In the genomic region with DNA sequence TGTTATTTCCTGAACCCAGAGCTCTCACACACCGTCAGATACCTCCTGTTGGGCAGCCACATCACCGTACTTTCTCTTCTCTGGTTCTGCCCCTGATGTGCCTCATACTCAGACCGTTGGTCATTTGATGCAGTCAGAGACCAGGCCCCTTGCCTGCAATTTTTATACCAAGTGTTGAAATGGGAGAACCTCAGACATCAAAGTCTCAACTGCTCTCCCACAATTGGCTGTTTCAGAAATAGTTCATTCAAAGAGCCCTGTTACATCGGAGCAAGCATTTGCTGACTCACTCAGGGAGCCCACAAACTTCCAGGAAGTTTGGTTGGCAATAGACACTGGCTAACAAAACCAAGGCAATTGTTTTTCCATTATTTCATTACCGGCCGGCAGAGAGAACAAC, we compare ENCODE assay signal across 14 cellular contexts. TPM values are rescaled to one million over a fixed set of nuclear protein-coding genes. Genes with fewer than 3 reads are reported as not detected.
DNase-seq lines count a peak whose midpoint lies in the region; ATAC-seq and TF ChIP-seq lines count a peak whose summit lies in the region.
"Had no signal": no experiment of that assay in that cellular context is flagged by ENCODE, and none has a peak within 500 bp of the region (broad histone marks: within the 10 kb centered on the region; RNA-seq: fewer than 3 reads in every experiment).

No MANE protein-coding gene starts in this region.

- H3K36me3 Mint-ChIP-seq in stimulated activated memory B cell treated with anti-CD40 and anti-IgM and Interleukin-4, amounts not matched to agents 10 μg/mL and 1 μg/mL and 100 μg/mL, for 72 hours: no peaks in the 10 kb centered on the region
- no peaks in the 10 kb centered on the region for H3K36me3 Mint-ChIP-seq in activated CD8-positive, alpha-beta memory T cell treated with anti-CD3 and anti-CD28 coated beads, Interleukin-2, amount 10 ng/mL, durations not matched to agents 7 days and 5 days
- H3K36me3 Mint-ChIP-seq: CD14-positive monocyte had no signal

- DNase-seq in AG04450 (ENCODE audit: low read depth, low spot score) (peak; percentile 72), HT1080 (ENCODE audit: low read depth) (peak; percentile 99), breast epithelium (ENCODE audit: low spot score in 2 of 2) (no peak), medulla oblongata (ENCODE audit: extremely low spot score) (peak; percentile 40), GM19240 (ENCODE audit: insufficient read length, low spot score) (no peak)
- DNase-seq in activated CD8-positive, alpha-beta memory T cell treated with anti-CD3 and anti-CD28 coated beads, Interleukin-2, amount 10 ng/mL, durations not matched to agents 7 days and 5 days: no peak
- DNase-seq: activated CD4-positive, alpha-beta T cell treated with anti-CD3 and anti-CD28 coated beads for 4 hours; NCI-H2029; stomach had no signal

- H3K4me3 ChIP-seq in AG04450 (ENCODE audit: low read depth, low read length) (no peak overlapping the region), breast epithelium (peak overlapping the region in 2 of 3 donors; percentile 1 to 35)
- H3K4me3 ChIP-seq: stomach had no signal

- no peaks in the 10 kb centered on the region for H3K27me3 ChIP-seq in AG04450 (ENCODE audit: control insufficient read depth, insufficient read depth, low read length)
- H3K27me3 ChIP-seq in breast epithelium: no peaks in the 10 kb centered on the region
- H3K27me3 ChIP-seq: stomach had no signal

- H3K4me1 Mint-ChIP-seq in stimulated activated memory B cell treated with anti-CD40 and anti-IgM and Interleukin-4, amounts not matched to agents 10 μg/mL and 1 μg/mL and 100 μg/mL, for 72 hours: no peaks in the 10 kb centered on the region
- no peaks in the 10 kb centered on the region for H3K4me1 Mint-ChIP-seq in activated CD8-positive, alpha-beta memory T cell treated with anti-CD3 and anti-CD28 coated beads, Interleukin-2, amount 10 ng/mL, durations not matched to agents 7 days and 5 days
- H3K4me1 Mint-ChIP-seq: CD14-positive monocyte had no signal

- H3K36me3 ChIP-seq in breast epithelium: no peaks in the 10 kb centered on the region
- H3K36me3 ChIP-seq: stomach had no signal

- no peak for TF ChIP-seq CTCF in AG04450 (IDR thresholded peaks at IDR 0.05; ENCODE audit: low read depth, low read length)
- TF ChIP-seq CTCF in breast epithelium (IDR thresholded peaks at IDR 0.05): no peak

- ATAC-seq in stimulated activated memory B cell treated with anti-CD40 and anti-IgM and Interleukin-4, amounts not matched to agents 10 μg/mL and 1 μg/mL and 100 μg/mL, for 72 hours: no peak
- ATAC-seq in activated CD8-positive, alpha-beta memory T cell treated with anti-CD3 and anti-CD28 coated beads, Interleukin-2, amount 10 ng/mL, durations not matched to agents 7 days and 5 days: no peak
- no peak for ATAC-seq in GM18870 (IDR thresholded peaks at IDR 0.05; ENCODE audit: unreplicated experiment)
- ATAC-seq: esophagus mucosa, Panc1 had no signal

- H3K27ac Mint-ChIP-seq in stimulated activated memory B cell treated with anti-CD40 and anti-IgM and Interleukin-4, amounts not matched to agents 10 μg/mL and 1 μg/mL and 100 μg/mL, for 72 hours: no peak overlapping the region
- no peak overlapping the region for H3K27ac Mint-ChIP-seq in activated CD8-positive, alpha-beta memory T cell treated with anti-CD3 and anti-CD28 coated beads, Interleukin-2, amount 10 ng/mL, durations not matched to agents 7 days and 5 days
- H3K27ac Mint-ChIP-seq: CD14-positive monocyte had no signal

- intact Hi-C loops in breast epithelium (cut with DNase I; ENCODE audit: low total_unique reads): no loop called here

- POLR2A ChIA-PET in AG04450 (lab: Yijun Ruan, JAX): no interaction called here

- peaks cover 15% of the 10 kb centered on the region for H3K9me3 Mint-ChIP-seq in stimulated activated memory B cell treated with anti-CD40 and anti-IgM and Interleukin-4, amounts not matched to agents 10 μg/mL and 1 μg/mL and 100 μg/mL, for 72 hours
- H3K9me3 Mint-ChIP-seq in activated CD8-positive, alpha-beta memory T cell treated with anti-CD3 and anti-CD28 coated beads, Interleukin-2, amount 10 ng/mL, durations not matched to agents 7 days and 5 days (ENCODE audit: low read depth): peaks cover 14% of the 10 kb centered on the region

- TF ChIP-seq POLR2A in breast epithelium (IDR thresholded peaks at IDR 0.05): no peak

- H3K27me3 Mint-ChIP-seq in stimulated activated memory B cell treated with anti-CD40 and anti-IgM and Interleukin-4, amounts not matched to agents 10 μg/mL and 1 μg/mL and 100 μg/mL, for 72 hours: no peaks in the 10 kb centered on the region
- no peaks in the 10 kb centered on the region for H3K27me3 Mint-ChIP-seq in activated CD8-positive, alpha-beta memory T cell treated with anti-CD3 and anti-CD28 coated beads, Interleukin-2, amount 10 ng/mL, durations not matched to agents 7 days and 5 days

- no peak overlapping the region for H3K4me3 Mint-ChIP-seq in stimulated activated memory B cell treated with anti-CD40 and anti-IgM and Interleukin-4, amounts not matched to agents 10 μg/mL and 1 μg/mL and 100 μg/mL, for 72 hours
- H3K4me3 Mint-ChIP-seq in activated CD8-positive, alpha-beta memory T cell treated with anti-CD3 and anti-CD28 coated beads, Interleukin-2, amount 10 ng/mL, durations not matched to agents 7 days and 5 days: no peak overlapping the region
- H3K4me3 Mint-ChIP-seq: CD14-positive monocyte had no signal

- CTCF ChIA-PET in AG04450 (lab: Charles Lee): no interaction called here
- CTCF ChIA-PET in activated CD8-positive, alpha-beta memory T cell treated with anti-CD3 and anti-CD28 coated beads, Interleukin-2, amount 10 ng/mL, durations not matched to agents 7 days and 5 days (lab: Charles Lee): no interaction called here

- H3K9me3 ChIP-seq in AG04450 (ENCODE audit: control insufficient read depth, insufficient read depth, low read length): peaks cover 13% of the 10 kb centered on the region
- H3K9me3 ChIP-seq in breast epithelium: peaks cover 9 to 16% of the 10 kb centered on the region in 2 donors

- peak overlapping the region; percentile 74 for H3K27ac ChIP-seq in AG04450 (ENCODE audit: low read depth, low read length)
- H3K27ac ChIP-seq in breast epithelium: peak overlapping the region; percentile 60 to 68
- H3K27ac ChIP-seq: stomach had no signal

- no peaks in the 10 kb centered on the region for H3K4me1 ChIP-seq in breast epithelium
- H3K4me1 ChIP-seq: stomach had no signal

RNA-seq across cellular contexts. Expression of a gene that starts 33.5 kb away (rescaled TPM):
- 6.6 and 8.0 TPM in 2 replicates for polyA plus RNA-seq in AG04450 (2011; rRNA removed)
- polyA minus RNA-seq in AG04450 (2011; rRNA and poly(A)+ RNA removed): 11.0 and 11.3 TPM in 2 replicates
- total RNA-seq in HT1080 (2014; rRNA removed; shearing (Covaris generic)): 0.50 and 1.7 TPM in 2 replicates
- polyA plus RNA-seq in HT1080 (2015; cell fraction: cytosol; rRNA removed): 0.66 and 0.71 TPM in 2 replicates
- 2.0 and 2.5 TPM in 2 replicates for polyA plus RNA-seq in HT1080 (2015; cell fraction: nucleus; rRNA removed)
- 10 to 100 TPM in 2 of 3 donors, 1 to 10 TPM in 1; 8.6 to 16.4 (median 13.9) TPM for total RNA-seq in breast epithelium
- under 1 TPM in 1 of 2 experiments, not detected in 1; 0.67 TPM for total RNA-seq in activated CD8-positive, alpha-beta memory T cell treated with anti-CD3 and anti-CD28 coated beads, Interleukin-2, amount 10 ng/mL, durations not matched to agents 7 days and 5 days
- polyA plus RNA-seq: CD14-positive monocyte had no signal

Comparison
In these comparisons a context has a peak if more than half of its experiments do, and no peak if none do; other contexts are left out.
1. DNase-seq: peak in AG04450 (single experiment), HT1080 (single experiment) and medulla oblongata (single experiment); none in breast epithelium (0 of 2), activated CD8-positive, alpha-beta memory T cell treated with anti-CD3 and anti-CD28 coated beads, Interleukin-2, amount 10 ng/mL, durations not matched to agents 7 days and 5 days (single experiment) and GM19240 (single experiment).